In the genomic region with DNA sequence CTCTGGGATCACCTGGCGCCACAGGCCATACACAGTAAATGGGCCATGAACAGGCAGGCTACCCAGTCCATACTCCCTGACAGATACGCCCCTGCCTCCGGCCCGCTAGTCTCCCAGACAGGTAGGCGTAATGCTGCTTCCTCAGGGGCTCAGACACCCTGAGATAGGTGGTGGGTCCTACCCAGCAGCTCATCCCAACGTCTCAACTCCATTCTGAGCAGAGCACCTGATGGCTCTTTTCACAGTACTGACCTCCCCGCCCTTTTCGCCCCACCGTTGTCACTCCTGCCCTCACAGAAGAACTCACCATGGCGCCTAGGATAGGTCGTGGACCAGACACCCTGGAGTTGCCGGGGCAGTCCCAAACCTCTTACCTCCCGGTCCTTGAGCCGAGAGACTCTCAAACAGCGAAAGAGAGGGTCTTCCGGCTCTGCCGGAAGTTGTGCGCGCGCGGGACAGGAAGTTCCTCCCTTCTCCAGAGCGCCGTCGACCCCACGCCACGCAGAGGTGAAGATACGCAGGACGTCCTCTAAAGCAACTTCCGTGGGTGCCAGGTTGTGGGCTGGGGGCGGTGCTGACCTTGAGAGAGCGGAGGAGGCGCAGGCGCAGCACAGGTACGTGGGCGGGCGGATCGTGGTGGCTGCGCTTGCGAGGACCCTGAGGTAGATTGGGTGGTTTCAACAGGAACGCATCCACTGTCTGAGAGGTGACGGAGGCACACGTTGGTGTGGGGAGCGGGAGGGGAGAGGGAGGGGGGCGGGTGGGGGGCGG, we compare ENCODE assay signal across 1 cellular context.
TF ChIP-seq lines count a peak whose summit lies in the region.

A gene (minus strand): TSS at position 432 of the 771 bp plus-strand sequence. CDS start 122 bp downstream, at position 310.

TF ChIP-seq in K562, 482 proteins besides CTCF, POLR2A, EP300 and RAD21 (continued from another document and continues in another):
- TF ChIP-seq, protein P1, sequence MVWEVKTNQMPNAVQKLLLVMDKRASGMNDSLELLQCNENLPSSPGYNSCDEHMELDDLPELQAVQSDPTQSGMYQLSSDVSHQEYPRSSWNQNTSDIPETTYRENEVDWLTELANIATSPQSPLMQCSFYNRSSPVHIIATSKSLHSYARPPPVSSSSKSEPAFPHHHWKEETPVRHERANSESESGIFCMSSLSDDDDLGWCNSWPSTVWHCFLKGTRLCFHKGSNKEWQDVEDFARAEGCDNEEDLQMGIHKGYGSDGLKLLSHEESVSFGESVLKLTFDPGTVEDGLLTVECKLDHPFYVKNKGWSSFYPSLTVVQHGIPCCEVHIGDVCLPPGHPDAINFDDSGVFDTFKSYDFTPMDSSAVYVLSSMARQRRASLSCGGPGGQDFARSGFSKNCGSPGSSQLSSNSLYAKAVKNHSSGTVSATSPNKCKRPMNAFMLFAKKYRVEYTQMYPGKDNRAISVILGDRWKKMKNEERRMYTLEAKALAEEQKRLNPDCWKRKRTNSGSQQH (CRISPR knock-in tag; IDR thresholded peaks at IDR 0.05), result no peak
- TF ChIP-seq, protein P2, sequence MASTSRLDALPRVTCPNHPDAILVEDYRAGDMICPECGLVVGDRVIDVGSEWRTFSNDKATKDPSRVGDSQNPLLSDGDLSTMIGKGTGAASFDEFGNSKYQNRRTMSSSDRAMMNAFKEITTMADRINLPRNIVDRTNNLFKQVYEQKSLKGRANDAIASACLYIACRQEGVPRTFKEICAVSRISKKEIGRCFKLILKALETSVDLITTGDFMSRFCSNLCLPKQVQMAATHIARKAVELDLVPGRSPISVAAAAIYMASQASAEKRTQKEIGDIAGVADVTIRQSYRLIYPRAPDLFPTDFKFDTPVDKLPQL (IDR thresholded peaks at IDR 0.05; ENCODE audit: extremely low read depth, insufficient read length), result no peak
- TF ChIP-seq MYC (IDR thresholded peaks at IDR 0.05; ENCODE audit: low read depth, low read length) (peak; percentile 59), MYC (CRISPR knock-in tag; IDR thresholded peaks at IDR 0.05; ENCODE audit: borderline replicate concordance, low read depth) (no peak), FIP1L1 (IDR thresholded peaks at IDR 0.05; ENCODE audit: low read depth, low read length, poor library complexity, severe bottlenecking) (no peak), SAP30 (IDR thresholded peaks at IDR 0.05; ENCODE audit: borderline replicate concordance, insufficient read depth, low read depth, low read length, poor library complexity, severe bottlenecking) (peak; percentile 61), ZNF274 (IDR thresholded peaks at IDR 0.05; ENCODE audit: borderline replicate concordance, low read depth, low read length) (no peak), ZBTB1 (CRISPR knock-in tag; IDR thresholded peaks at IDR 0.05; ENCODE audit: borderline replicate concordance, low read depth) (peak; percentile 5; the same call in 1 of the 2 replicates), EP400 (IDR thresholded peaks at IDR 0.05) (peak; percentile 85), STAT5A (IDR thresholded peaks at IDR 0.05; ENCODE audit: borderline replicate concordance, low read length) (no peak), WHSC1 (IDR thresholded peaks at IDR 0.05; ENCODE audit: low read length) (no peak), SNRNP70 (optimal IDR thresholded peaks at IDR 0.05; ENCODE audit: low read depth, low read length) (no peak), FOXJ3 (CRISPR knock-in tag; IDR thresholded peaks at IDR 0.05) (no peak), HOXB6 (CRISPR knock-in tag; IDR thresholded peaks at IDR 0.05; ENCODE audit: borderline replicate concordance) (no peak), TEAD2 (tag; IDR thresholded peaks at IDR 0.05) (no peak), EZH2 (IDR thresholded peaks at IDR 0.05; ENCODE audit: borderline replicate concordance, low read depth, low read length) (no peak), MECOM (CRISPR knock-in tag; IDR thresholded peaks at IDR 0.05) (no peak), ZNF253 (CRISPR knock-in tag; conservative IDR thresholded peaks at IDR 0.05) (no peak), ZNF232 (CRISPR knock-in tag; IDR thresholded peaks at IDR 0.05) (no peak), MAZ (CRISPR knock-in tag; conservative IDR thresholded peaks at IDR 0.05 in 1 of 2, IDR thresholded peaks at IDR 0.05 in 1 of 2) (peak; percentile 62 to 80; a peak in 3 of 4 replicates), RBM22 (IDR thresholded peaks at IDR 0.05; ENCODE audit: low read depth, low read length, poor library complexity, severe bottlenecking) (no peak), MEIS2 (IDR thresholded peaks at IDR 0.05; ENCODE audit: partially characterized antibody) (peak; percentile 67), ZNF696 (CRISPR knock-in tag; conservative IDR thresholded peaks at IDR 0.05) (no peak), BACH1 (tag; IDR thresholded peaks at IDR 0.05) (no peak), ZNF140 (CRISPR knock-in tag; IDR thresholded peaks at IDR 0.05) (no peak), BDP1 (IDR thresholded peaks at IDR 0.05; ENCODE audit: insufficient read depth, insufficient read length) (no peak), ZNF175 (CRISPR knock-in tag; IDR thresholded peaks at IDR 0.05; ENCODE audit: low read depth) (no peak), TAF1 (IDR thresholded peaks at IDR 0.05; ENCODE audit: control insufficient read depth, extremely low read depth, insufficient read depth, low read length, severe bottlenecking) (peak; percentile 63), PHB (CRISPR knock-in tag; IDR thresholded peaks at IDR 0.05) (no peak), SRSF7 (optimal IDR thresholded peaks at IDR 0.05; ENCODE audit: low read depth, low read length) (no peak), CAMTA2 (CRISPR knock-in tag; conservative IDR thresholded peaks at IDR 0.05) (no peak), HCFC1 (IDR thresholded peaks at IDR 0.05; ENCODE audit: low read depth, low read length) (peak; percentile 74), FOXA3 (CRISPR knock-in tag; conservative IDR thresholded peaks at IDR 0.05 in 1 of 2, IDR thresholded peaks at IDR 0.05 in 1 of 2) (no peak), TARDBP (IDR thresholded peaks at IDR 0.05) (peak; percentile 92), XRCC3 (IDR thresholded peaks at IDR 0.05) (no peak)
- TF ChIP-seq, protein P3, sequence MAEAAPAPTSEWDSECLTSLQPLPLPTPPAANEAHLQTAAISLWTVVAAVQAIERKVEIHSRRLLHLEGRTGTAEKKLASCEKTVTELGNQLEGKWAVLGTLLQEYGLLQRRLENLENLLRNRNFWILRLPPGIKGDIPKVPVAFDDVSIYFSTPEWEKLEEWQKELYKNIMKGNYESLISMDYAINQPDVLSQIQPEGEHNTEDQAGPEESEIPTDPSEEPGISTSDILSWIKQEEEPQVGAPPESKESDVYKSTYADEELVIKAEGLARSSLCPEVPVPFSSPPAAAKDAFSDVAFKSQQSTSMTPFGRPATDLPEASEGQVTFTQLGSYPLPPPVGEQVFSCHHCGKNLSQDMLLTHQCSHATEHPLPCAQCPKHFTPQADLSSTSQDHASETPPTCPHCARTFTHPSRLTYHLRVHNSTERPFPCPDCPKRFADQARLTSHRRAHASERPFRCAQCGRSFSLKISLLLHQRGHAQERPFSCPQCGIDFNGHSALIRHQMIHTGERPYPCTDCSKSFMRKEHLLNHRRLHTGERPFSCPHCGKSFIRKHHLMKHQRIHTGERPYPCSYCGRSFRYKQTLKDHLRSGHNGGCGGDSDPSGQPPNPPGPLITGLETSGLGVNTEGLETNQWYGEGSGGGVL (CRISPR knock-in tag; IDR thresholded peaks at IDR 0.05), result no peak
- TF ChIP-seq, protein P4, sequence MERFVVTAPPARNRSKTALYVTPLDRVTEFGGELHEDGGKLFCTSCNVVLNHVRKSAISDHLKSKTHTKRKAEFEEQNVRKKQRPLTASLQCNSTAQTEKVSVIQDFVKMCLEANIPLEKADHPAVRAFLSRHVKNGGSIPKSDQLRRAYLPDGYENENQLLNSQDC (CRISPR knock-in tag; IDR thresholded peaks at IDR 0.05), result no peak
- TF ChIP-seq, protein P5, sequence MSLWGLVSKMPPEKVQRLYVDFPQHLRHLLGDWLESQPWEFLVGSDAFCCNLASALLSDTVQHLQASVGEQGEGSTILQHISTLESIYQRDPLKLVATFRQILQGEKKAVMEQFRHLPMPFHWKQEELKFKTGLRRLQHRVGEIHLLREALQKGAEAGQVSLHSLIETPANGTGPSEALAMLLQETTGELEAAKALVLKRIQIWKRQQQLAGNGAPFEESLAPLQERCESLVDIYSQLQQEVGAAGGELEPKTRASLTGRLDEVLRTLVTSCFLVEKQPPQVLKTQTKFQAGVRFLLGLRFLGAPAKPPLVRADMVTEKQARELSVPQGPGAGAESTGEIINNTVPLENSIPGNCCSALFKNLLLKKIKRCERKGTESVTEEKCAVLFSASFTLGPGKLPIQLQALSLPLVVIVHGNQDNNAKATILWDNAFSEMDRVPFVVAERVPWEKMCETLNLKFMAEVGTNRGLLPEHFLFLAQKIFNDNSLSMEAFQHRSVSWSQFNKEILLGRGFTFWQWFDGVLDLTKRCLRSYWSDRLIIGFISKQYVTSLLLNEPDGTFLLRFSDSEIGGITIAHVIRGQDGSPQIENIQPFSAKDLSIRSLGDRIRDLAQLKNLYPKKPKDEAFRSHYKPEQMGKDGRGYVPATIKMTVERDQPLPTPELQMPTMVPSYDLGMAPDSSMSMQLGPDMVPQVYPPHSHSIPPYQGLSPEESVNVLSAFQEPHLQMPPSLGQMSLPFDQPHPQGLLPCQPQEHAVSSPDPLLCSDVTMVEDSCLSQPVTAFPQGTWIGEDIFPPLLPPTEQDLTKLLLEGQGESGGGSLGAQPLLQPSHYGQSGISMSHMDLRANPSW (CRISPR knock-in tag; IDR thresholded peaks at IDR 0.05), result no peak
- TF ChIP-seq, protein P6, sequence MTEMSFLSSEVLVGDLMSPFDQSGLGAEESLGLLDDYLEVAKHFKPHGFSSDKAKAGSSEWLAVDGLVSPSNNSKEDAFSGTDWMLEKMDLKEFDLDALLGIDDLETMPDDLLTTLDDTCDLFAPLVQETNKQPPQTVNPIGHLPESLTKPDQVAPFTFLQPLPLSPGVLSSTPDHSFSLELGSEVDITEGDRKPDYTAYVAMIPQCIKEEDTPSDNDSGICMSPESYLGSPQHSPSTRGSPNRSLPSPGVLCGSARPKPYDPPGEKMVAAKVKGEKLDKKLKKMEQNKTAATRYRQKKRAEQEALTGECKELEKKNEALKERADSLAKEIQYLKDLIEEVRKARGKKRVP (CRISPR knock-in tag; IDR thresholded peaks at IDR 0.05), result no peak
- TF ChIP-seq, protein P7, sequence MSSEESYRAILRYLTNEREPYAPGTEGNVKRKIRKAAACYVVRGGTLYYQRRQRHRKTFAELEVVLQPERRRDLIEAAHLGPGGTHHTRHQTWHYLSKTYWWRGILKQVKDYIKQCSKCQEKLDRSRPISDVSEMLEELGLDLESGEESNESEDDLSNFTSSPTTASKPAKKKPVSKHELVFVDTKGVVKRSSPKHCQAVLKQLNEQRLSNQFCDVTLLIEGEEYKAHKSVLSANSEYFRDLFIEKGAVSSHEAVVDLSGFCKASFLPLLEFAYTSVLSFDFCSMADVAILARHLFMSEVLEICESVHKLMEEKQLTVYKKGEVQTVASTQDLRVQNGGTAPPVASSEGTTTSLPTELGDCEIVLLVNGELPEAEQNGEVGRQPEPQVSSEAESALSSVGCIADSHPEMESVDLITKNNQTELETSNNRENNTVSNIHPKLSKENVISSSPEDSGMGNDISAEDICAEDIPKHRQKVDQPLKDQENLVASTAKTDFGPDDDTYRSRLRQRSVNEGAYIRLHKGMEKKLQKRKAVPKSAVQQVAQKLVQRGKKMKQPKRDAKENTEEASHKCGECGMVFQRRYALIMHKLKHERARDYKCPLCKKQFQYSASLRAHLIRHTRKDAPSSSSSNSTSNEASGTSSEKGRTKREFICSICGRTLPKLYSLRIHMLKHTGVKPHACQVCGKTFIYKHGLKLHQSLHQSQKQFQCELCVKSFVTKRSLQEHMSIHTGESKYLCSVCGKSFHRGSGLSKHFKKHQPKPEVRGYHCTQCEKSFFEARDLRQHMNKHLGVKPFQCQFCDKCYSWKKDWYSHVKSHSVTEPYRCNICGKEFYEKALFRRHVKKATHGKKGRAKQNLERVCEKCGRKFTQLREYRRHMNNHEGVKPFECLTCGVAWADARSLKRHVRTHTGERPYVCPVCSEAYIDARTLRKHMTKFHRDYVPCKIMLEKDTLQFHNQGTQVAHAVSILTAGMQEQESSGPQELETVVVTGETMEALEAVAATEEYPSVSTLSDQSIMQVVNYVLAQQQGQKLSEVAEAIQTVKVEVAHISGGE (CRISPR knock-in tag; IDR thresholded peaks at IDR 0.05), result peak in 2 of 3 experiments; percentile 63 to 89; a peak in 5 of 6 replicates
- TF ChIP-seq, protein P8, sequence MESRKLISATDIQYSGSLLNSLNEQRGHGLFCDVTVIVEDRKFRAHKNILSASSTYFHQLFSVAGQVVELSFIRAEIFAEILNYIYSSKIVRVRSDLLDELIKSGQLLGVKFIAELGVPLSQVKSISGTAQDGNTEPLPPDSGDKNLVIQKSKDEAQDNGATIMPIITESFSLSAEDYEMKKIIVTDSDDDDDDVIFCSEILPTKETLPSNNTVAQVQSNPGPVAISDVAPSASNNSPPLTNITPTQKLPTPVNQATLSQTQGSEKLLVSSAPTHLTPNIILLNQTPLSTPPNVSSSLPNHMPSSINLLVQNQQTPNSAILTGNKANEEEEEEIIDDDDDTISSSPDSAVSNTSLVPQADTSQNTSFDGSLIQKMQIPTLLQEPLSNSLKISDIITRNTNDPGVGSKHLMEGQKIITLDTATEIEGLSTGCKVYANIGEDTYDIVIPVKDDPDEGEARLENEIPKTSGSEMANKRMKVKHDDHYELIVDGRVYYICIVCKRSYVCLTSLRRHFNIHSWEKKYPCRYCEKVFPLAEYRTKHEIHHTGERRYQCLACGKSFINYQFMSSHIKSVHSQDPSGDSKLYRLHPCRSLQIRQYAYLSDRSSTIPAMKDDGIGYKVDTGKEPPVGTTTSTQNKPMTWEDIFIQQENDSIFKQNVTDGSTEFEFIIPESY (CRISPR knock-in tag; IDR thresholded peaks at IDR 0.05), result no peak
- TF ChIP-seq, protein P9, sequence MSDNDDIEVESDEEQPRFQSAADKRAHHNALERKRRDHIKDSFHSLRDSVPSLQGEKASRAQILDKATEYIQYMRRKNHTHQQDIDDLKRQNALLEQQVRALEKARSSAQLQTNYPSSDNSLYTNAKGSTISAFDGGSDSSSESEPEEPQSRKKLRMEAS (CRISPR knock-in tag; IDR thresholded peaks at IDR 0.05), result peak; percentile 39; the same call in 1 of the 2 replicates
- TF ChIP-seq, protein P10, sequence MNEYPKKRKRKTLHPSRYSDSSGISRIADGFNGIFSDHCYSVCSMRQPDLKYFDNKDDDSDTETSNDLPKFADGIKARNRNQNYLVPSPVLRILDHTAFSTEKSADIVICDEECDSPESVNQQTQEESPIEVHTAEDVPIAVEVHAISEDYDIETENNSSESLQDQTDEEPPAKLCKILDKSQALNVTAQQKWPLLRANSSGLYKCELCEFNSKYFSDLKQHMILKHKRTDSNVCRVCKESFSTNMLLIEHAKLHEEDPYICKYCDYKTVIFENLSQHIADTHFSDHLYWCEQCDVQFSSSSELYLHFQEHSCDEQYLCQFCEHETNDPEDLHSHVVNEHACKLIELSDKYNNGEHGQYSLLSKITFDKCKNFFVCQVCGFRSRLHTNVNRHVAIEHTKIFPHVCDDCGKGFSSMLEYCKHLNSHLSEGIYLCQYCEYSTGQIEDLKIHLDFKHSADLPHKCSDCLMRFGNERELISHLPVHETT (CRISPR knock-in tag; conservative IDR thresholded peaks at IDR 0.05 in 1 of 2, IDR thresholded peaks at IDR 0.05 in 1 of 2), result no peak; a peak in 1 of 4 replicates
- TF ChIP-seq, protein P11, sequence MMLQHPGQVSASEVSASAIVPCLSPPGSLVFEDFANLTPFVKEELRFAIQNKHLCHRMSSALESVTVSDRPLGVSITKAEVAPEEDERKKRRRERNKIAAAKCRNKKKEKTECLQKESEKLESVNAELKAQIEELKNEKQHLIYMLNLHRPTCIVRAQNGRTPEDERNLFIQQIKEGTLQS (IDR thresholded peaks at IDR 0.05), result no peak
- TF ChIP-seq, protein P11 (CRISPR knock-in tag; conservative IDR thresholded peaks at IDR 0.05), result no peak
